Comparison of ENCODE assay signal across 11 cellular contexts in the genomic region with DNA sequence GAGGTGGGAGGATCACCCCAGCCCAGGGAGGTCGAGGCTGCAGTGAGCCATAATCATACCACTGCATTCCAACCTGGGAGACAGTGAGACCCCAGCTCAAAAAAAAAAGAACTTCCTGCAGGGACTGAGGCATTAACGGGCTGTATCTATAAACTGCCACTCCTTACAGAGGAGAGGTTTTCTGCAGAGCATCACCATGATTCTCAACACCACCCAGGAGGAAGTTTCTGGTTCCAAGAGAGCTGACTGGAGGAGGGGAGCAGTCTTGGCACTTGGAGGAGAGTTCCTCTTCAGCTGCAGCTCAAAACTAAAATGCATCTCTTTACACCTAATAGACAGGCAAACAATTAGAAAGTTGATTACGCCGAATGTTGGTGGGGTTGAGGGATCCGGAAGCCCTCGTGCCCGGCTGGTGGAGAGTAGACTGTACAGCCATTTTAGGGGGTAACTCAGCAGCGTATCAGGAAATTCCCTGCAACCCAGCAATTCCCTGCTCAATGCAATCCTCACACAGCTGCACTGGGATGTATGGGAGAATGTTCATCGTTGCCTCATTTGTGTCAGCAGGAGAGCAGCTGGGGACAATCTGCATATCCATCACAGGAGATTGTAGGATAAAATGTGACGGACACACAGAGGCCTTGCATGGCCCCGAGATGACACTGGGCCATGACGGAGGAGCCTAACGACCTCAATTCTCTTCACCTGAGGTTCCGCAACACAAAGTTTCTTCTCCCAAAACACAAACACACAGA. TPM values are rescaled to one million over a fixed set of nuclear protein-coding genes. Genes with fewer than 3 reads are reported as not detected.
DNase-seq lines count a peak whose midpoint lies in the region; ATAC-seq and TF ChIP-seq lines count a peak whose summit lies in the region.
"Had no signal": no experiment of that assay in that cellular context is flagged by ENCODE, and none has a peak within 500 bp of the region (broad histone marks: within the 10 kb centered on the region; RNA-seq: fewer than 3 reads in every experiment).

No MANE protein-coding gene starts in this region.

- intact Hi-C loops in colonic mucosa (cut with DNase I) = no loop called here

- H3K36me3 ChIP-seq in CD4-positive, CD25-positive, alpha-beta regulatory T cell (ENCODE audit: control insufficient read depth, insufficient read depth, low read length) = no peaks in the 10 kb centered on the region
- H3K36me3 ChIP-seq in colonic mucosa = no peaks in the 10 kb centered on the region

- TF ChIP-seq CTCF in colonic mucosa (IDR thresholded peaks at IDR 0.05) = no peak
- no peak for TF ChIP-seq CTCF in osteocyte (IDR thresholded peaks at IDR 0.05)

- no peak for DNase-seq in CD4-positive, CD25-positive, alpha-beta regulatory T cell
- DNase-seq in MV-4-11 (lab: John Stamatoyannopoulos, UW) (peak; percentile 19), colonic mucosa (no peak), osteocyte (ENCODE audit: extremely low spot score, unreplicated experiment) (no peak), NCI-H82 treated with DMSO at 0.1 percent for 48 hours (lab: John Stamatoyannopoulos, UW; ENCODE audit: unreplicated experiment) (no peak)
- no peak for DNase-seq in activated CD4-positive, alpha-beta T cell treated with anti-CD3 and anti-CD28 coated beads, Interleukin-2, amount 50 U/mL, for 48 hours
- DNase-seq in stimulated activated naive CD8-positive, alpha-beta T cell treated with anti-CD3 and anti-CD28 coated beads, Interleukin-15, Interleukin-2, amounts not matched to agents 100 U/mL and 50 U/mL, for 24 hours = no peak
- DNase-seq in stimulated activated CD4-positive, alpha-beta T cell treated with anti-CD3 and anti-CD28 coated beads, Interleukin-1b, Interleukin-23, amount 100 ng/mL, for 48 hours = no peak
- DNase-seq: NCI-H446 treated with DMSO at 0.1 percent for 48 hours had no signal

- H3K27me3 ChIP-seq in CD4-positive, CD25-positive, alpha-beta regulatory T cell (ENCODE audit: control insufficient read depth, insufficient read depth, low read length) = no peaks in the 10 kb centered on the region
- no peaks in the 10 kb centered on the region for H3K27me3 ChIP-seq in colonic mucosa

- H3K36me3 Mint-ChIP-seq in CD4-positive, CD25-positive, alpha-beta regulatory T cell = peaks cover 4% of the 10 kb centered on the region
- H3K36me3 Mint-ChIP-seq in osteocyte (ENCODE audit: unreplicated experiment) = no peaks in the 10 kb centered on the region

- no peaks in the 10 kb centered on the region for H3K9me3 Mint-ChIP-seq in CD4-positive, CD25-positive, alpha-beta regulatory T cell
- no peaks in the 10 kb centered on the region for H3K9me3 Mint-ChIP-seq in osteocyte (ENCODE audit: unreplicated experiment)
- H3K9me3 Mint-ChIP-seq: stimulated activated naive CD8-positive, alpha-beta T cell treated with anti-CD3 and anti-CD28 coated beads, Interleukin-15, Interleukin-2, amounts not matched to agents 100 ng/mL and 50 ng/mL, for 24 hours had no signal

- no peak for ATAC-seq in CD4-positive, CD25-positive, alpha-beta regulatory T cell (ENCODE audit: low read depth in 2 of 2)
- no peak for ATAC-seq in stimulated activated naive CD8-positive, alpha-beta T cell treated with anti-CD3 and anti-CD28 coated beads, Interleukin-15, Interleukin-2, amounts not matched to agents 100 U/mL and 50 U/mL, for 24 hours
- ATAC-seq: K562 had no signal

- H3K9ac ChIP-seq in colonic mucosa (ENCODE audit: low read depth in 2 of 2, low read length in 2 of 2) = peak overlapping the region in 1 of 2 donors; percentile 19

- H3K4me3 Mint-ChIP-seq in CD4-positive, CD25-positive, alpha-beta regulatory T cell = no peak overlapping the region
- no peak overlapping the region for H3K4me3 Mint-ChIP-seq in osteocyte (ENCODE audit: unreplicated experiment)
- H3K4me3 Mint-ChIP-seq: stimulated activated naive CD8-positive, alpha-beta T cell treated with anti-CD3 and anti-CD28 coated beads, Interleukin-15, Interleukin-2, amounts not matched to agents 100 ng/mL and 50 ng/mL, for 24 hours had no signal

- H3K9me3 ChIP-seq in CD4-positive, CD25-positive, alpha-beta regulatory T cell (ENCODE audit: control insufficient read depth in 2 of 2, low read length in 2 of 2) = no peaks in the 10 kb centered on the region
- no peaks in the 10 kb centered on the region for H3K9me3 ChIP-seq in colonic mucosa

- peak overlapping the region; percentile 31 to 80 (median 45) for H3K27ac Mint-ChIP-seq in CD4-positive, CD25-positive, alpha-beta regulatory T cell
- H3K27ac Mint-ChIP-seq in osteocyte (ENCODE audit: unreplicated experiment) = peak overlapping the region; percentile 94
- H3K27ac Mint-ChIP-seq: stimulated activated naive CD8-positive, alpha-beta T cell treated with anti-CD3 and anti-CD28 coated beads, Interleukin-15, Interleukin-2, amounts not matched to agents 100 ng/mL and 50 ng/mL, for 24 hours had no signal

- peaks cover 6 to 91% (median 37%) of the 10 kb centered on the region in 4 donors for H3K4me1 Mint-ChIP-seq in CD4-positive, CD25-positive, alpha-beta regulatory T cell
- peaks cover 97% of the 10 kb centered on the region for H3K4me1 Mint-ChIP-seq in osteocyte (ENCODE audit: unreplicated experiment)

- peaks cover 17% of the 10 kb centered on the region for H3K4me1 ChIP-seq in CD4-positive, CD25-positive, alpha-beta regulatory T cell (ENCODE audit: control insufficient read depth, insufficient read depth, low read length, poor library complexity, severe bottlenecking)
- H3K4me1 ChIP-seq in colonic mucosa = peaks cover 43% of the 10 kb centered on the region

- no peaks in the 10 kb centered on the region for H3K27me3 Mint-ChIP-seq in CD4-positive, CD25-positive, alpha-beta regulatory T cell
- no peaks in the 10 kb centered on the region for H3K27me3 Mint-ChIP-seq in osteocyte (ENCODE audit: unreplicated experiment)
- H3K27me3 Mint-ChIP-seq: stimulated activated naive CD8-positive, alpha-beta T cell treated with anti-CD3 and anti-CD28 coated beads, Interleukin-15, Interleukin-2, amounts not matched to agents 100 ng/mL and 50 ng/mL, for 24 hours had no signal

- H3K4me3 ChIP-seq in CD4-positive, CD25-positive, alpha-beta regulatory T cell (ENCODE audit: low read depth, low read length) = no peak overlapping the region
- H3K4me3 ChIP-seq in colonic mucosa = no peak overlapping the region
- H3K4me3 ChIP-seq: K562 had no signal

- H3K27ac ChIP-seq in CD4-positive, CD25-positive, alpha-beta regulatory T cell (ENCODE audit: insufficient read depth, low read length, poor library complexity, severe bottlenecking) = no peak overlapping the region
- peak overlapping the region; percentile 35 for H3K27ac ChIP-seq in colonic mucosa

RNA-seq across cellular contexts. Expression of a gene that starts 36.6 kb away (rescaled TPM):
- total RNA-seq in CD4-positive, CD25-positive, alpha-beta regulatory T cell = 47.5 TPM
- polyA plus RNA-seq in CD4-positive, CD25-positive, alpha-beta regulatory T cell = 10 to 100 TPM; 28.3 to 78.8 (median 51.8) TPM
- total RNA-seq in colonic mucosa = 100 to 1,000 TPM; 106 to 185 TPM
- total RNA-seq in osteocyte = 371 and 380 TPM in 2 replicates
